ENCODE assay signal across 8 cellular contexts in the genomic region with DNA sequence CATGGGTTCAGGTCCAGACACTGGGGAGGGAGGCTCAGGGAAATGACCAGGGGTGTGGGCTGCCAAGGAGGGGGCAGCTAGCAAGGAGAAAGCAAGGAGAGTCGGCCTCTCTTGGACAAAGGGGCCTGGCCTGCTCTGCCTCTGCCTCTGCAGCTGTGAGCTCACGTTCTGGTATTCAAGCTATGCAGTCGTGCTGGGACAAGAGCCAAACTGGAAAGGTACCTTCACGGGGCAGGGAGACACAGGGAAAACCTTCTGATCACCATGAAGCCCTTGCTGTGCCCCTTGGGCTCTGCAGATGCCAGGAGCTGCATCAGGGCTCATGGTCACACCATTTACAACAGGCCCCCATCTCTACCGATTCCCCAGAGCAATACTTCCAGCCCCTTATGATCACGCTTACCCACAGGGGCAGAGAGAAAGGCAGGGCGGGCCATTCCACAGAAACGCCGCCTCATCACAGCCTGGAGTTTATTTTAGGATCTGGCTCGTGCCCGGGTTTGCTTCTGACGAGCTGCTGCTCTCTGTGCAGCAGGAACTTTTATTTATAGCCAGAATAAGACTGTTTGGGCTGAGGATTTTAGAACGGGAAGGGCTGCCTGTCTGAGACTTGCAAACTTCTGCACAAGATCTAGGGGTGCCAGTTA.
DNase-seq lines count a peak whose midpoint lies in the region; ATAC-seq and TF ChIP-seq lines count a peak whose summit lies in the region.

No MANE protein-coding gene starts in this region.

- intact Hi-C loops in mucosa of descending colon (cut with DNase I, micrococcal nuclease) = no loop called here

- H3K9me3 ChIP-seq in NT2/D1 (ENCODE audit: insufficient read depth, low read length) (no peaks in the 10 kb centered on the region), mucosa of descending colon (no peaks in the 10 kb centered on the region)

- peak overlapping the region; percentile 52 for H3K9ac ChIP-seq in NT2/D1 (ENCODE audit: insufficient read length, low read depth)

- DNase-seq in AG08396 (ENCODE audit: low spot score) = peak; percentile 94
- DNase-seq in NT2/D1 (ENCODE audit: low read depth, low spot score) = peak; percentile 75
- DNase-seq in epidermal melanocyte (ENCODE audit: insufficient read length, low spot score) = peak; percentile 90
- DNase-seq in mucosa of descending colon = peak in 1 of 3 donors; percentile 45
- DNase-seq in NCI-H1930 (lab: John Stamatoyannopoulos, UW) = no peak
- DNase-seq in NCI-H1105 treated with DMSO at 0.1 percent for 48 hours (lab: John Stamatoyannopoulos, UW) = no peak
- DNase-seq in NCI-H1417 treated with DMSO at 0.1 percent for 48 hours (lab: John Stamatoyannopoulos, UW) = no peak

- ATAC-seq in mucosa of descending colon (peak; percentile 33), GM19467 (IDR thresholded peaks at IDR 0.05; ENCODE audit: unreplicated experiment) (no peak)

- no peak for TF ChIP-seq CTCF in mucosa of descending colon (IDR thresholded peaks at IDR 0.05)

- H3K4me3 ChIP-seq in NT2/D1 (ENCODE audit: insufficient read length, low read depth) (no peak overlapping the region), mucosa of descending colon (no peak overlapping the region)

- no peaks in the 10 kb centered on the region for H3K27me3 ChIP-seq in NT2/D1 (ENCODE audit: insufficient read depth, insufficient read length)

- H3K4me1 ChIP-seq in NT2/D1 (ENCODE audit: insufficient read depth, insufficient read length) = peaks cover 31% of the 10 kb centered on the region
- H3K4me1 ChIP-seq in mucosa of descending colon (ENCODE audit: low read depth) = peaks cover 6% of the 10 kb centered on the region

- peaks cover 61% of the 10 kb centered on the region for H3K36me3 ChIP-seq in NT2/D1 (ENCODE audit: insufficient read depth, insufficient read length, low read length)
- H3K36me3 ChIP-seq in mucosa of descending colon (ENCODE audit: low read depth) = no peaks in the 10 kb centered on the region

Comparison
In these comparisons a context has a peak if more than half of its experiments do, and no peak if none do; other contexts are left out.
1. DNase-seq: peak in AG08396 (single experiment), NT2/D1 (single experiment) and epidermal melanocyte (single experiment); none in NCI-H1930 (0 of 2), NCI-H1105 treated with DMSO at 0.1 percent for 48 hours (single experiment) and NCI-H1417 treated with DMSO at 0.1 percent for 48 hours (single experiment).